In genomic region chr2:101124684-101125366, GRCh38 we compare ENCODE assay signal across 8 cellular contexts. TPM values are rescaled to one million over a fixed set of nuclear protein-coding genes. Genes with fewer than 3 reads are reported as not detected.
A peak's percentile ranks its signal among the peaks of the same experiment; 100 is the strongest.
DNase-seq lines count a peak whose midpoint lies in the region; ATAC-seq and TF ChIP-seq lines count a peak whose summit lies in the region.

No MANE protein-coding gene starts in this region.

- peaks cover 4% of the 10 kb centered on the region for H3K36me3 Mint-ChIP-seq in nephron progenitor cell (ENCODE audit: low read depth)

- H3K4me1 Mint-ChIP-seq in nephron progenitor cell, result peaks cover 67% of the 10 kb centered on the region

- DNase-seq in AG09309 (ENCODE audit: low read depth), result peak; percentile 67
- peak; percentile 95 for DNase-seq in fibroblast of gingiva (ENCODE audit: low read depth)
- DNase-seq in nephron progenitor cell, result no peak
- no peak for DNase-seq in stimulated activated CD4-positive, alpha-beta T cell treated with anti-CD3 and anti-CD28 coated beads, Interleukin-12 subunit alpha, Interleukin-12 subunit beta, amount 100 ng/mL, for 4 hours
- DNase-seq in NCI-H1092 (lab: John Stamatoyannopoulos, UW), result no peak

- H3K9me3 Mint-ChIP-seq in nephron progenitor cell, result no peaks in the 10 kb centered on the region

- H3K4me3 ChIP-seq in AG09309 (ENCODE audit: control insufficient read depth, low read depth, low read length), result no peak overlapping the region

- TF ChIP-seq CTCF in AG09309 (IDR thresholded peaks at IDR 0.05; ENCODE audit: control insufficient read depth, insufficient read depth, low read depth, low read length, missing control alignments) (no peak), nephron progenitor cell (IDR thresholded peaks at IDR 0.05) (no peak)

- H3K4me3 Mint-ChIP-seq in nephron progenitor cell, result no peak overlapping the region

- no peak for ATAC-seq in HG02840 (IDR thresholded peaks at IDR 0.05; ENCODE audit: low FRiP score, unreplicated experiment)
- no peak for ATAC-seq in GM19023 (IDR thresholded peaks at IDR 0.05; ENCODE audit: unreplicated experiment)

- peak overlapping the region; percentile 49 for H3K27ac Mint-ChIP-seq in nephron progenitor cell

- peaks cover 2% of the 10 kb centered on the region for H3K27me3 Mint-ChIP-seq in nephron progenitor cell (ENCODE audit: low read depth, poor library complexity)

TF ChIP-seq in PFSK-1, 5 proteins besides CTCF, POLR2A, EP300 and RAD21:
- TF ChIP-seq TAF1 (IDR thresholded peaks at IDR 0.05; ENCODE audit: borderline replicate concordance, insufficient read depth, low read length) (no peak), POLR2AphosphoS5 (IDR thresholded peaks at IDR 0.05; ENCODE audit: low read depth, low read length) (peak; percentile 34; the same call in 1 of the 2 replicates), SIN3A (IDR thresholded peaks at IDR 0.05; ENCODE audit: borderline replicate concordance, insufficient read depth, low read length) (no peak), REST (IDR thresholded peaks at IDR 0.05; ENCODE audit: insufficient read depth in 1 of 2, low read depth in 2 of 2, low read length in 2 of 2) (no peak), FOXP2 (optimal IDR thresholded peaks at IDR 0.05; ENCODE audit: borderline replicate concordance, extremely low read depth, extremely low read length, insufficient read depth) (peak; percentile 11)
TF ChIP-seq in PFSK-1: peak in this region for 2.

RNA-seq across cellular contexts. Expression of gene TBC1D8, which starts 26.4 kb away (rescaled TPM):
- 22.4 TPM for polyA plus RNA-seq in PFSK-1 (2012; ENCODE audit: insufficient read length, low read depth)

Comparison
In these comparisons a context has a peak if more than half of its experiments do, and no peak if none do; other contexts are left out.
1. DNase-seq: peak in AG09309 (single experiment) and fibroblast of gingiva (single experiment); none in nephron progenitor cell (single experiment), stimulated activated CD4-positive, alpha-beta T cell treated with anti-CD3 and anti-CD28 coated beads, Interleukin-12 subunit alpha, Interleukin-12 subunit beta, amount 100 ng/mL, for 4 hours (single experiment) and NCI-H1092 (single experiment).